In genomic region chr9:79302002-79302401, GRCh38 we compare ENCODE assay signal across 18 cellular contexts.
A peak's percentile ranks its signal among the peaks of the same experiment; 100 is the strongest.
DNase-seq lines count a peak whose midpoint lies in the region; ATAC-seq and TF ChIP-seq lines count a peak whose summit lies in the region.
"Had no signal": no experiment of that assay in that cellular context is flagged by ENCODE, and none has a peak within 500 bp of the region (broad histone marks: within the 10 kb centered on the region; RNA-seq: fewer than 3 reads in every experiment).

No MANE protein-coding gene starts in this region.

- peak overlapping the region; percentile 39 for H3K18ac ChIP-seq in mesendoderm (ENCODE audit: low read length)

- H3K79me2 ChIP-seq in SK-N-SH (ENCODE audit: insufficient read depth) (no peaks in the 10 kb centered on the region), mesendoderm (ENCODE audit: control insufficient read depth, insufficient read depth, low read length) (no peaks in the 10 kb centered on the region)

- no peak overlapping the region for H2BK15ac ChIP-seq in mesendoderm (replicated peaks; ENCODE audit: low read depth)

- H2AFZ ChIP-seq in SK-N-SH (ENCODE audit: low read depth) = no peak overlapping the region

- H3K4ac ChIP-seq in mesendoderm (ENCODE audit: low read depth, low read length) = peak overlapping the region; percentile 36

- DNase-seq in SK-N-SH (no peak), WTC11 (ENCODE audit: low spot score) (no peak), mesendoderm (no peak)
- DNase-seq in activated T-helper 2 cell treated with anti-CD3 and anti-CD28 coated beads, Interferon-gamma antibody, Interleukin-2, Interleukin-4, amounts not matched to agents 10 μg/mL and 5 μg/mL and 100 μg/mL, durations not matched to agents 14 hours and 24 hours and 36 hours (ENCODE audit: low spot score) = no peak
- no peak for DNase-seq in activated CD8-positive, alpha-beta T cell treated with anti-CD3 and anti-CD28 coated beads for 36 hours
- DNase-seq: ACHN; C1 segment of cervical spinal cord; Calu3; CD4-positive, alpha-beta T cell; DMS 273 treated with DMSO at 0.1 percent for 48 hours; EL; GDM1; GOT3; HCEC 1CT; HFFc6 had no signal

- H3K9me3 Mint-ChIP-seq in WTC11 = no peaks in the 10 kb centered on the region
- no peaks in the 10 kb centered on the region for H3K9me3 Mint-ChIP-seq in activated T-helper 2 cell treated with anti-CD3 and anti-CD28 coated beads, Interferon-gamma antibody, Interleukin-2, Interleukin-4, amounts not matched to agents 10 μg/mL and 5 μg/mL and 100 μg/mL, durations not matched to agents 14 hours and 24 hours and 36 hours
- H3K9me3 Mint-ChIP-seq in activated CD8-positive, alpha-beta T cell treated with anti-CD3 and anti-CD28 coated beads for 36 hours = no peaks in the 10 kb centered on the region
- H3K9me3 Mint-ChIP-seq: CD4-positive, alpha-beta T cell; HFFc6 had no signal

- H4K8ac ChIP-seq in mesendoderm (ENCODE audit: low read depth, low read length) = no peak overlapping the region

- no peak overlapping the region for H4K5ac ChIP-seq in mesendoderm (ENCODE audit: low read length)

- no peak overlapping the region for H3K27ac ChIP-seq in SK-N-SH (ENCODE audit: low read depth in 2 of 2, low read length in 1 of 2)
- H3K27ac ChIP-seq in mesendoderm (ENCODE audit: low read depth, low read length) = no peak overlapping the region

- no peak overlapping the region for H3K4me3 Mint-ChIP-seq in WTC11
- H3K4me3 Mint-ChIP-seq in activated T-helper 2 cell treated with anti-CD3 and anti-CD28 coated beads, Interferon-gamma antibody, Interleukin-2, Interleukin-4, amounts not matched to agents 10 μg/mL and 5 μg/mL and 100 μg/mL, durations not matched to agents 14 hours and 24 hours and 36 hours (ENCODE audit: low read depth) = no peak overlapping the region
- no peak overlapping the region for H3K4me3 Mint-ChIP-seq in activated CD8-positive, alpha-beta T cell treated with anti-CD3 and anti-CD28 coated beads for 36 hours
- H3K4me3 Mint-ChIP-seq: B cell; CD4-positive, alpha-beta T cell; HFFc6 had no signal

- no peaks in the 10 kb centered on the region; the same call in 1 of the 2 replicates for H3K27me3 Mint-ChIP-seq in WTC11 (ENCODE audit: low read depth)
- no peaks in the 10 kb centered on the region for H3K27me3 Mint-ChIP-seq in activated T-helper 2 cell treated with anti-CD3 and anti-CD28 coated beads, Interferon-gamma antibody, Interleukin-2, Interleukin-4, amounts not matched to agents 10 μg/mL and 5 μg/mL and 100 μg/mL, durations not matched to agents 14 hours and 24 hours and 36 hours (ENCODE audit: low read depth)
- H3K27me3 Mint-ChIP-seq in activated CD8-positive, alpha-beta T cell treated with anti-CD3 and anti-CD28 coated beads for 36 hours = peaks cover 2% of the 10 kb centered on the region
- H3K27me3 Mint-ChIP-seq: B cell; CD4-positive, alpha-beta T cell had no signal

- no peak overlapping the region for H2BK5ac ChIP-seq in mesendoderm (ENCODE audit: low read length)

- no peaks in the 10 kb centered on the region; the same call in 1 of the 2 replicates for H3K9me2 ChIP-seq in SK-N-SH

- no peaks in the 10 kb centered on the region for H3K9me3 ChIP-seq in SK-N-SH

- H2AK5ac ChIP-seq in mesendoderm (ENCODE audit: low read length) = no peak overlapping the region

- H3K9ac ChIP-seq in SK-N-SH (no peak overlapping the region), mesendoderm (ENCODE audit: low read length) (no peak overlapping the region)

- peaks cover 43% of the 10 kb centered on the region for H3K4me1 Mint-ChIP-seq in WTC11
- no peaks in the 10 kb centered on the region for H3K4me1 Mint-ChIP-seq in activated T-helper 2 cell treated with anti-CD3 and anti-CD28 coated beads, Interferon-gamma antibody, Interleukin-2, Interleukin-4, amounts not matched to agents 10 μg/mL and 5 μg/mL and 100 μg/mL, durations not matched to agents 14 hours and 24 hours and 36 hours (ENCODE audit: low read depth)
- H3K4me1 Mint-ChIP-seq in activated CD8-positive, alpha-beta T cell treated with anti-CD3 and anti-CD28 coated beads for 36 hours (ENCODE audit: low read depth) = no peaks in the 10 kb centered on the region
- H3K4me1 Mint-ChIP-seq: B cell had no signal

- no peak overlapping the region for H3K23ac ChIP-seq in mesendoderm (ENCODE audit: low read length)

- no peaks in the 10 kb centered on the region for H3K79me1 ChIP-seq in mesendoderm (ENCODE audit: low read length)

- no peaks in the 10 kb centered on the region for H3K36me3 Mint-ChIP-seq in WTC11
- H3K36me3 Mint-ChIP-seq in activated T-helper 2 cell treated with anti-CD3 and anti-CD28 coated beads, Interferon-gamma antibody, Interleukin-2, Interleukin-4, amounts not matched to agents 10 μg/mL and 5 μg/mL and 100 μg/mL, durations not matched to agents 14 hours and 24 hours and 36 hours (ENCODE audit: low read depth) = no peaks in the 10 kb centered on the region
- H3K36me3 Mint-ChIP-seq in activated CD8-positive, alpha-beta T cell treated with anti-CD3 and anti-CD28 coated beads for 36 hours (ENCODE audit: low read depth) = no peaks in the 10 kb centered on the region

- H3K4me2 ChIP-seq in SK-N-SH (no peak overlapping the region), mesendoderm (ENCODE audit: low read length) (no peak overlapping the region)

- no peaks in the 10 kb centered on the region for H3K27me3 ChIP-seq in SK-N-SH (ENCODE audit: insufficient read depth)
- no peaks in the 10 kb centered on the region for H3K27me3 ChIP-seq in mesendoderm (ENCODE audit: insufficient read depth, low read length, poor library complexity)

- CTCF ChIA-PET in SK-N-SH (lab: Yijun Ruan, JAX) = interaction anchor here (1.4 kb wide), 1 partner anchor 17 kb away, joined by 3 read pairs; no protein-coding TSS in a partner anchor
- CTCF ChIA-PET in WTC11 (lab: Charles Lee) = interaction anchor here (1.2 kb wide), 1 partner anchor 9 kb away, joined by 5 read pairs; no protein-coding TSS in a partner anchor
- CTCF ChIA-PET in activated CD8-positive, alpha-beta T cell treated with anti-CD3 and anti-CD28 coated beads for 36 hours (lab: Charles Lee) = no interaction called here

- POLR2A ChIA-PET in SK-N-SH (lab: Yijun Ruan, JAX) (no interaction called here), WTC11 (lab: Charles Lee) (no interaction called here)
- POLR2A ChIA-PET in activated CD8-positive, alpha-beta T cell treated with anti-CD3 and anti-CD28 coated beads for 36 hours (lab: Charles Lee) = no interaction called here

- H3K36me3 ChIP-seq in SK-N-SH (replicated peaks in 1 of 2; ENCODE audit: control insufficient read depth in 1 of 2, insufficient read depth in 2 of 2, low read length in 1 of 2) = no peaks in the 10 kb centered on the region
- H3K36me3 ChIP-seq in mesendoderm (ENCODE audit: control insufficient read depth, insufficient read depth, low read length) = no peaks in the 10 kb centered on the region

- 71% methylated on average over 3 of the region's 4 CpGs for WGBS in SK-N-SH (ENCODE audit: low lambda C conversion rate)
- WGBS in mesendoderm (ENCODE audit: extremely low coverage, insufficient coverage, low lambda C conversion rate) = no CpG with 5 or more reads among the region's 4 CpGs

- H4K20me1 ChIP-seq in SK-N-SH (ENCODE audit: insufficient read depth) = no peaks in the 10 kb centered on the region

- H3K4me3 ChIP-seq in SK-N-SH (ENCODE audit: low read depth in 2 of 2, low read length in 1 of 2) = no peak overlapping the region
- H3K4me3 ChIP-seq in mesendoderm (ENCODE audit: low read length) = no peak overlapping the region

- H2BK120ac ChIP-seq in mesendoderm (ENCODE audit: low read depth, low read length) = no peak overlapping the region

- no peak for TF ChIP-seq EP300 in SK-N-SH (IDR thresholded peaks at IDR 0.05; ENCODE audit: borderline replicate concordance in 1 of 2, low read depth in 1 of 2, low read length in 1 of 2)

- no peak overlapping the region for H3K56ac ChIP-seq in mesendoderm (ENCODE audit: low read length)

- H3K27ac Mint-ChIP-seq in WTC11 = no peak overlapping the region; the same call in 1 of the 2 replicates
- no peak overlapping the region for H3K27ac Mint-ChIP-seq in activated T-helper 2 cell treated with anti-CD3 and anti-CD28 coated beads, Interferon-gamma antibody, Interleukin-2, Interleukin-4, amounts not matched to agents 10 μg/mL and 5 μg/mL and 100 μg/mL, durations not matched to agents 14 hours and 24 hours and 36 hours
- H3K27ac Mint-ChIP-seq in activated CD8-positive, alpha-beta T cell treated with anti-CD3 and anti-CD28 coated beads for 36 hours = no peak overlapping the region
- H3K27ac Mint-ChIP-seq: B cell; CD4-positive, alpha-beta T cell; HFFc6 had no signal

- H3K4me1 ChIP-seq in SK-N-SH (ENCODE audit: control insufficient read depth in 1 of 2, insufficient read depth in 2 of 2, low read depth in 1 of 2, low read length in 1 of 2) = peaks cover 0 to 3% of the 10 kb centered on the region in 2 experiments; a peak in 2 of 4 replicates
- peaks cover 5% of the 10 kb centered on the region for H3K4me1 ChIP-seq in mesendoderm (ENCODE audit: control insufficient read depth, low read depth, low read length)

- TF ChIP-seq CTCF in SK-N-SH (IDR thresholded peaks at IDR 0.05) = no peak
- TF ChIP-seq CTCF in WTC11 (IDR thresholded peaks at IDR 0.05) = no peak
- TF ChIP-seq CTCF in activated CD8-positive, alpha-beta T cell treated with anti-CD3 and anti-CD28 coated beads for 36 hours (IDR thresholded peaks at IDR 0.05) = no peak

- no peaks in the 10 kb centered on the region for H3F3A ChIP-seq in SK-N-SH (replicated peaks; ENCODE audit: insufficient read depth)

- TF ChIP-seq RAD21 in SK-N-SH (IDR thresholded peaks at IDR 0.05; ENCODE audit: low read length) = no peak

- peak; percentile 53 for ATAC-seq in SK-N-SH treated with all-trans-retinoic acid at 6 μM for 48 hours
- ATAC-seq in WTC11 = peak; percentile 50; the same call in 1 of the 2 replicates
- no peak for ATAC-seq in HG02798 (IDR thresholded peaks at IDR 0.05; ENCODE audit: poor library complexity, unreplicated experiment)
- ATAC-seq in activated CD8-positive, alpha-beta T cell treated with anti-CD3 and anti-CD28 coated beads for 36 hours = no peak

- intact Hi-C loops in activated T-helper 2 cell treated with anti-CD3 and anti-CD28 coated beads, Interferon-gamma antibody, Interleukin-2, Interleukin-4, amounts not matched to agents 10 μg/mL and 5 μg/mL and 100 μg/mL, durations not matched to agents 14 hours and 24 hours and 36 hours (cut with micrococcal nuclease) = no loop called here
- intact Hi-C loops in activated CD8-positive, alpha-beta T cell treated with anti-CD3 and anti-CD28 coated beads for 36 hours (cut with micrococcal nuclease) = no loop called here

TF ChIP-seq in SK-N-SH, 30 proteins besides CTCF, POLR2A, EP300 and RAD21 (continues in another document):
- TF ChIP-seq NRF1 (IDR thresholded peaks at IDR 0.05; ENCODE audit: low read depth, low read length) (no peak), CHD2 (IDR thresholded peaks at IDR 0.05; ENCODE audit: low read length, partially characterized antibody) (no peak), GATA2 (CRISPR knock-in tag; IDR thresholded peaks at IDR 0.05) (no peak), EZH2phosphoT487 (IDR thresholded peaks at IDR 0.05; ENCODE audit: borderline replicate concordance, low read depth) (no peak)

TF ChIP-seq in WTC11, 78 proteins besides CTCF, POLR2A, EP300 and RAD21 (continues in another document):
- no peak for TF ChIP-seq FOXJ3 (CRISPR knock-in tag; IDR thresholded peaks at IDR 0.05; ENCODE audit: borderline replicate concordance)

Comparison
In these comparisons a context has a peak if more than half of its experiments do, and no peak if none do; other contexts are left out.
1. ATAC-seq: peak in SK-N-SH treated with all-trans-retinoic acid at 6 μM for 48 hours (single experiment) and WTC11 (single experiment); none in HG02798 (single experiment) and activated CD8-positive, alpha-beta T cell treated with anti-CD3 and anti-CD28 coated beads for 36 hours (single experiment).